ENCODE assay signal across 24 cellular contexts in the genomic region with DNA sequence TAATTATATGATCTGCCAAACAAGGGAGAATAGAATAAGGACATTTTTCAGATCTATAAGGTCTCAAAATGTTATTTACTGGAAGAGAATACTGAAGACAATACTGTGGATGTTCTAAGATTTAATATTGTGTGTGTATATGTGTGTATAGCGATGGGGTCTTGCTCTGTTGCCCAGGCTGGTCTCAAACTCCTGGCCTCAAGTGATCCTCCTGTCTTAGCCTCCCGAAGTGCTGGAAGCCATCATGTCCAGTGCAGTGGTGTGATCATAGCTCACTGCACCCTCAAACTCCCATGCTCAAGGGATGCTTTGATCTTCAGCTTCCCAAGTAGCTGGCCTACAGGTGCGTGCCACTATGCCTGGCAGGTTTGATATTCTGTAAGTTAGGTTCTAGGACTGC.
A peak's percentile ranks its signal among the peaks of the same experiment; 100 is the strongest.
DNase-seq lines count a peak whose midpoint lies in the region; ATAC-seq, FAIRE-seq and TF ChIP-seq lines count a peak whose summit lies in the region.
"Had no signal": no experiment of that assay in that cellular context is flagged by ENCODE, and none has a peak within 500 bp of the region (broad histone marks: within the 10 kb centered on the region; RNA-seq: fewer than 3 reads in every experiment).

No MANE protein-coding gene starts in this region.

- no peak for DNase-seq in activated naive CD4-positive, alpha-beta T cell (lab: John Stamatoyannopoulos, UW)
- no peak for DNase-seq in CD8-positive, alpha-beta T cell
- DNase-seq in T-helper 17 cell (no peak), K562 (ENCODE audit: extremely low read depth in 1 of 4, low spot score in 3 of 4) (no peak), NCI-H2196 (lab: John Stamatoyannopoulos, UW; ENCODE audit: unreplicated experiment) (no peak)
- DNase-seq: Caco-2; CD4-positive, CD25-positive, alpha-beta regulatory T cell; DMS153; DMS79; EL; GF-D8; GM23248; H7; HCEC 1CT had no signal

- peaks cover 9% of the 10 kb centered on the region for H3K36me3 Mint-ChIP-seq in activated naive CD4-positive, alpha-beta T cell treated with anti-CD3 and anti-CD28 coated beads, Interleukin-2, amount 50 U/mL, for 24 hours
- H3K36me3 Mint-ChIP-seq in CD8-positive, alpha-beta T cell, result peaks cover 68% of the 10 kb centered on the region
- H3K36me3 Mint-ChIP-seq in T-helper 17 cell (ENCODE audit: low read depth), result no peaks in the 10 kb centered on the region

- no peaks in the 10 kb centered on the region for H3K27me3 Mint-ChIP-seq in activated naive CD4-positive, alpha-beta T cell treated with anti-CD3 and anti-CD28 coated beads, Interleukin-2, amount 50 U/mL, for 24 hours
- no peaks in the 10 kb centered on the region for H3K27me3 Mint-ChIP-seq in CD8-positive, alpha-beta T cell (ENCODE audit: low read depth)
- H3K27me3 Mint-ChIP-seq in T-helper 17 cell, result no peaks in the 10 kb centered on the region
- H3K27me3 Mint-ChIP-seq: B cell; CD4-positive, CD25-positive, alpha-beta regulatory T cell had no signal

- H3K4me1 ChIP-seq in CD8-positive, alpha-beta T cell (ENCODE audit: insufficient read depth, low read length), result no peaks in the 10 kb centered on the region
- H3K4me1 ChIP-seq in K562 (replicated peaks in 1 of 2; ENCODE audit: control insufficient read depth in 2 of 2, insufficient read depth in 2 of 2, low read length in 2 of 2), result no peaks in the 10 kb centered on the region
- H3K4me1 ChIP-seq: BLaER1 had no signal

- H3K4me2 ChIP-seq in K562 (ENCODE audit: insufficient read depth, low read length), result no peak overlapping the region
- H3K4me2 ChIP-seq: BLaER1 had no signal

- TF ChIP-seq POLR2A in K562 (conservative IDR thresholded peaks at IDR 0.05), result no peak

- TF ChIP-seq CTCF in CD8-positive, alpha-beta T cell (IDR thresholded peaks at IDR 0.05), result no peak
- no peak for TF ChIP-seq CTCF in K562 (IDR thresholded peaks at IDR 0.05 in 2 of 3, conservative IDR thresholded peaks at IDR 0.05 in 1 of 3; ENCODE audit: insufficient read depth in 2 of 3, low read depth in 1 of 3, low read length in 3 of 3)

- peaks cover 45% of the 10 kb centered on the region for H3K79me2 ChIP-seq in K562 (ENCODE audit: control insufficient read depth, insufficient read depth, low read length)

- intact Hi-C loops in CD8-positive, alpha-beta T cell (cut with DNase I, micrococcal nuclease), result loop anchor here in 1 of 2 experiments (10.0 kb wide), 1 partner anchor 254 kb away; no protein-coding TSS in a partner anchor
- intact Hi-C loops in K562 (cut with micrococcal nuclease), result no loop called here

- no peaks in the 10 kb centered on the region for H4K20me1 ChIP-seq in K562 (replicated peaks; ENCODE audit: control insufficient read depth, insufficient read depth, low read length)

- no peaks in the 10 kb centered on the region for H3K36me3 ChIP-seq in CD8-positive, alpha-beta T cell (ENCODE audit: insufficient read depth, low read length)
- H3K36me3 ChIP-seq in K562 (ENCODE audit: control insufficient read depth, insufficient read depth, low read length), result peaks cover 56% of the 10 kb centered on the region

- peaks cover 37% of the 10 kb centered on the region for H3K4me1 Mint-ChIP-seq in activated naive CD4-positive, alpha-beta T cell treated with anti-CD3 and anti-CD28 coated beads, Interleukin-2, amount 50 U/mL, for 24 hours
- H3K4me1 Mint-ChIP-seq in CD8-positive, alpha-beta T cell (ENCODE audit: low read depth), result peaks cover 22% of the 10 kb centered on the region
- peaks cover 19% of the 10 kb centered on the region for H3K4me1 Mint-ChIP-seq in T-helper 17 cell

- no peak overlapping the region for H3K4me3 Mint-ChIP-seq in activated naive CD4-positive, alpha-beta T cell treated with anti-CD3 and anti-CD28 coated beads, Interleukin-2, amount 50 U/mL, for 24 hours
- no peak overlapping the region for H3K4me3 Mint-ChIP-seq in CD8-positive, alpha-beta T cell
- H3K4me3 Mint-ChIP-seq in T-helper 17 cell, result no peak overlapping the region
- H3K4me3 Mint-ChIP-seq: B cell; CD4-positive, CD25-positive, alpha-beta regulatory T cell had no signal

- no peaks in the 10 kb centered on the region for H3K9me3 Mint-ChIP-seq in activated naive CD4-positive, alpha-beta T cell treated with anti-CD3 and anti-CD28 coated beads, Interleukin-2, amount 50 U/mL, for 24 hours
- no peaks in the 10 kb centered on the region for H3K9me3 Mint-ChIP-seq in CD8-positive, alpha-beta T cell

- BruUV-seq in K562 (replicated peaks; lab: Mats Ljungman, UMichigan), result no TSS peak

- no peaks in the 10 kb centered on the region for H3K27me3 ChIP-seq in CD8-positive, alpha-beta T cell (ENCODE audit: insufficient read depth, low read length)
- no peaks in the 10 kb centered on the region for H3K27me3 ChIP-seq in K562 (ENCODE audit: control insufficient read depth in 2 of 2, insufficient read depth in 2 of 2, low read length in 2 of 2)
- H3K27me3 ChIP-seq: BLaER1 had no signal

- no peak for TF ChIP-seq RAD21 in K562 (CRISPR knock-in tag; conservative IDR thresholded peaks at IDR 0.05 in 1 of 2, IDR thresholded peaks at IDR 0.05 in 1 of 2)

- ATAC-seq in CD8-positive, alpha-beta T cell, result no peak
- ATAC-seq in T-helper 17 cell, result no peak
- no peak for ATAC-seq in K562
- ATAC-seq in HG02678 (IDR thresholded peaks at IDR 0.05; ENCODE audit: unreplicated experiment), result no peak
- ATAC-seq in HG03095 (IDR thresholded peaks at IDR 0.05; ENCODE audit: unreplicated experiment), result no peak

- no peak overlapping the region for H3K27ac ChIP-seq in CD8-positive, alpha-beta T cell (ENCODE audit: low read depth, low read length)
- H3K27ac ChIP-seq in K562 (ENCODE audit: extremely low read depth, low read depth, low read length), result no peak overlapping the region
- H3K27ac ChIP-seq: 22Rv1, BLaER1, C4-2B, GM23248 had no signal

- 98% methylated on average over 3 of the region's 3 CpGs for WGBS in K562 (ENCODE audit: insufficient coverage, low coverage, missing lambda C conversion rate)

- peak overlapping the region; percentile 46 for H3K27ac Mint-ChIP-seq in activated naive CD4-positive, alpha-beta T cell treated with anti-CD3 and anti-CD28 coated beads, Interleukin-2, amount 50 U/mL, for 24 hours
- H3K27ac Mint-ChIP-seq in CD8-positive, alpha-beta T cell, result peak overlapping the region; percentile 35
- peak overlapping the region; percentile 56 for H3K27ac Mint-ChIP-seq in T-helper 17 cell
- H3K27ac Mint-ChIP-seq: B cell had no signal

- no peak overlapping the region for H2AFZ ChIP-seq in K562 (ENCODE audit: low read depth, low read length)
- H2AFZ ChIP-seq: GM23248 had no signal

- CTCF ChIA-PET in CD8-positive, alpha-beta T cell (lab: Charles Lee), result no interaction called here
- CTCF ChIA-PET in K562 (lab: Yijun Ruan, JAX; ENCODE audit: low intra/inter-chr PET ratio), result no interaction called here

- H3K9me3 ChIP-seq in CD8-positive, alpha-beta T cell (ENCODE audit: low read length), result no peaks in the 10 kb centered on the region
- H3K9me3 ChIP-seq in T-helper 17 cell (ENCODE audit: control insufficient read depth, low read length, poor library complexity, severe bottlenecking) (no peaks in the 10 kb centered on the region), K562 (replicated peaks; ENCODE audit: control insufficient read depth, insufficient read depth, low read depth, low read length) (no peaks in the 10 kb centered on the region)
- H3K9me3 ChIP-seq: BLaER1, Caco-2 had no signal

- H3K4me3 ChIP-seq in CD8-positive, alpha-beta T cell (ENCODE audit: low read depth, low read length), result no peak overlapping the region
- H3K4me3 ChIP-seq in K562, result no peak overlapping the region
- H3K4me3 ChIP-seq: BLaER1, GM23248 had no signal

- no peak for FAIRE-seq in K562 (lab: Jason Lieb, UNC)
- FAIRE-seq: A204.1, GM12892, H1 had no signal

- no peaks in the 10 kb centered on the region for H3K9me1 ChIP-seq in K562 (ENCODE audit: control insufficient read depth, insufficient read depth, low read length)

- no peak for TF ChIP-seq EP300 in K562 (IDR thresholded peaks at IDR 0.05; ENCODE audit: low read length)

- POLR2A ChIA-PET in CD8-positive, alpha-beta T cell (lab: Charles Lee), result interaction anchor here (1.0 kb wide), 1 partner anchor 14 kb away, joined by 3 read pairs; no protein-coding TSS in a partner anchor
- POLR2A ChIA-PET in K562 (lab: Yijun Ruan, JAX), result interaction anchor here (0.6 kb wide), 1 partner anchor 131 kb away, joined by 3 read pairs; no protein-coding TSS in a partner anchor

- H3K9ac ChIP-seq in K562 (ENCODE audit: insufficient read depth in 1 of 2, low read depth in 2 of 2, low read length in 2 of 2), result no peak overlapping the region
- H3K9ac ChIP-seq: BLaER1, GM23248 had no signal

- in situ Hi-C loops in K562 (cut with MboI), result no loop called here

TF ChIP-seq in K562, 482 proteins besides CTCF, POLR2A, EP300 and RAD21:
- no peak for TF ChIP-seq PURB (CRISPR knock-in tag; IDR thresholded peaks at IDR 0.05; ENCODE audit: low read depth)
- 0 out of 2 replicates have a peak, but pooled peaks have one; percentile 15 for TF ChIP-seq ZNF121 (CRISPR knock-in tag; conservative IDR thresholded peaks at IDR 0.05)
- TF ChIP-seq, protein P1, sequence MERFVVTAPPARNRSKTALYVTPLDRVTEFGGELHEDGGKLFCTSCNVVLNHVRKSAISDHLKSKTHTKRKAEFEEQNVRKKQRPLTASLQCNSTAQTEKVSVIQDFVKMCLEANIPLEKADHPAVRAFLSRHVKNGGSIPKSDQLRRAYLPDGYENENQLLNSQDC (CRISPR knock-in tag; IDR thresholded peaks at IDR 0.05), result no peak
